In genomic region chrX:133350751-133351150, GRCh38 we compare ENCODE assay signal across 14 cellular contexts.
DNase-seq lines count a peak whose midpoint lies in the region; ATAC-seq and TF ChIP-seq lines count a peak whose summit lies in the region.
"Had no signal": no experiment of that assay in that cellular context is flagged by ENCODE, and none has a peak within 500 bp of the region (broad histone marks: within the 10 kb centered on the region; RNA-seq: fewer than 3 reads in every experiment).

No MANE protein-coding gene starts in this region.

- TF ChIP-seq CTCF in hepatocyte (IDR thresholded peaks at IDR 0.05; ENCODE audit: poor library complexity) (no peak), vagina (IDR thresholded peaks at IDR 0.05) (no peak)

- H3K4me3 ChIP-seq in adipocyte (ENCODE audit: low read length) (no peak overlapping the region), hepatocyte (no peak overlapping the region), vagina (no peak overlapping the region)
- H3K4me3 ChIP-seq: dorsolateral prefrontal cortex, gastroesophageal sphincter, MG63 had no signal

- no peak for ATAC-seq in GM21717 (IDR thresholded peaks at IDR 0.05; ENCODE audit: unreplicated experiment)
- ATAC-seq: activated T-cell treated with anti-CD3 and anti-CD28 coated beads, Interleukin-2, amount 50 U/mL, for 4 hours; gastroesophageal sphincter; natural killer cell treated with Interleukin-12 subunit alpha and Interleukin-12 subunit beta and Interleukin-15 and Interleukin-18, amount 100 ng/mL, for 72 hours had no signal

- no peak overlapping the region for H3K9ac ChIP-seq in adipocyte (ENCODE audit: low read length)

- TF ChIP-seq EP300 in Ishikawa (IDR thresholded peaks at IDR 0.05; ENCODE audit: borderline replicate concordance) = no peak

- no peak for TF ChIP-seq POLR2A in vagina (IDR thresholded peaks at IDR 0.05)

- H3K27me3 ChIP-seq in adipocyte (replicated peaks; ENCODE audit: control insufficient read depth, insufficient read depth, low read length) = peaks cover 2% of the 10 kb centered on the region
- H3K27me3 ChIP-seq in hepatocyte = no peaks in the 10 kb centered on the region
- no peaks in the 10 kb centered on the region for H3K27me3 ChIP-seq in vagina
- H3K27me3 ChIP-seq: gastroesophageal sphincter, MG63 had no signal

- no peak for TF ChIP-seq RAD21 in Ishikawa (IDR thresholded peaks at IDR 0.05; ENCODE audit: low read depth)

- no peaks in the 10 kb centered on the region for H3K36me3 ChIP-seq in adipocyte (ENCODE audit: control insufficient read depth, insufficient read depth, low read length, severe bottlenecking)
- no peaks in the 10 kb centered on the region for H3K36me3 ChIP-seq in hepatocyte (replicated peaks; ENCODE audit: insufficient read depth, low read depth)
- no peaks in the 10 kb centered on the region for H3K36me3 ChIP-seq in vagina
- H3K36me3 ChIP-seq: gastroesophageal sphincter, MG63 had no signal

- H3K79me2 ChIP-seq in hepatocyte = no peaks in the 10 kb centered on the region

- DNase-seq in adipocyte (ENCODE audit: low read depth) = peak; percentile 83
- peak; percentile 24 for DNase-seq in hepatocyte (ENCODE audit: low spot score)
- peak; percentile 15 for DNase-seq in smooth muscle cell of the brain vasculature (ENCODE audit: low read depth, low spot score)
- DNase-seq in GM19240 (ENCODE audit: insufficient read length, low spot score) = no peak
- DNase-seq in vagina (ENCODE audit: extremely low spot score in 2 of 2) = no peak
- DNase-seq: activated T-cell treated with anti-CD3 and anti-CD28 coated beads, Interleukin-2, amount 50 U/mL, for 4 hours; amniotic stem cell; dorsolateral prefrontal cortex; MG63; NCI-H345 had no signal

- H3K4me2 ChIP-seq in hepatocyte = no peak overlapping the region

- intact Hi-C loops in vagina (cut with DNase I) = no loop called here

- H3K4me1 ChIP-seq in adipocyte (ENCODE audit: control insufficient read depth, insufficient read depth, low read length) (peaks cover 16% of the 10 kb centered on the region), hepatocyte (ENCODE audit: insufficient read depth) (no peaks in the 10 kb centered on the region), vagina (no peaks in the 10 kb centered on the region)

- H3K9me2 ChIP-seq in hepatocyte (replicated peaks; ENCODE audit: insufficient read depth) = no peaks in the 10 kb centered on the region

- H3K27ac ChIP-seq in hepatocyte (no peak overlapping the region), vagina (no peak overlapping the region)
- H3K27ac ChIP-seq: dorsolateral prefrontal cortex, gastroesophageal sphincter had no signal

- no peaks in the 10 kb centered on the region for H4K20me1 ChIP-seq in hepatocyte (ENCODE audit: insufficient read depth, poor library complexity, severe bottlenecking)

- WGBS in hepatocyte (ENCODE audit: low lambda C conversion rate, missing lambda C conversion rate) = 43% methylated on average over 1 of the region's 1 CpG

- H2AFZ ChIP-seq in hepatocyte = no peak overlapping the region

- H3K9me3 ChIP-seq in adipocyte (ENCODE audit: control insufficient read depth, low read length) (no peaks in the 10 kb centered on the region), hepatocyte (ENCODE audit: low read depth) (no peaks in the 10 kb centered on the region), vagina (no peaks in the 10 kb centered on the region)
- H3K9me3 ChIP-seq: gastroesophageal sphincter, MG63 had no signal

TF ChIP-seq in Ishikawa, 13 proteins besides CTCF, POLR2A, EP300 and RAD21:
- no peak for TF ChIP-seq MAX (IDR thresholded peaks at IDR 0.05)
- peak; percentile 79 for TF ChIP-seq CEBPB (IDR thresholded peaks at IDR 0.05)
- TF ChIP-seq TCF12 (IDR thresholded peaks at IDR 0.05; ENCODE audit: low read depth) = no peak
- peak; percentile 23; the same call in 1 of the 2 replicates for TF ChIP-seq NFIC (IDR thresholded peaks at IDR 0.05)
- TF ChIP-seq YY1 (IDR thresholded peaks at IDR 0.05; ENCODE audit: low read depth) = no peak

Comparison
In these comparisons a context has a peak if more than half of its experiments do, and no peak if none do; other contexts are left out.
1. DNase-seq: peak in adipocyte (single experiment), hepatocyte (single experiment) and smooth muscle cell of the brain vasculature (single experiment); none in GM19240 (single experiment) and vagina (0 of 2).